In the genomic region with DNA sequence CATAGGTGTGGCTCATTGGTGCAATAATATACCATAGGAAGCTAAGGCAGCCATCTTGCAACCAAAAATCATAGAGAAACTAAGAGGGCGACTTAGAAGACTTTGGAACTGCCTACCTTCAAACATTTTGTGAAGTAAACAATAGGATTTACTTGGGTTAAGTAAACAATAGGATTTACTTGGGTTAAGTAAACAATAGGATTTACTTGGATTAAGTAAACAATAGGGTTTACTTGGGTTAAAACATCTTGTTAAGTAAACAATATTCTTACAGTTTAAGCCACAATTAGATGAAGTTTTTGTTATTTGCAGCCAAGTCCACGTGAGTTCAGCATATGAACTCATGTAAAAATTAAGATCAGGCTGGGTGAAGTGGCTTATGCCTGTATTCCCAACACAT, we compare ENCODE assay signal across 30 cellular contexts.
"Had no signal": no experiment of that assay in that cellular context is flagged by ENCODE, and none has a peak within 500 bp of the region (broad histone marks: within the 10 kb centered on the region; RNA-seq: fewer than 3 reads in every experiment).

No MANE protein-coding gene starts in this region.

- H3K9ac ChIP-seq: parathyroid adenoma had no signal

- H3K9me3 Mint-ChIP-seq: neural crest cell, type B pancreatic cell had no signal

- H3K36me3 ChIP-seq: ovary, stomach, suprapubic skin, tibial artery, transverse colon, upper lobe of right lung, uterus had no signal

- H3K4me1 Mint-ChIP-seq: naive B cell; naive thymus-derived CD8-positive, alpha-beta T cell; neural crest cell; stimulated activated effector memory CD8-positive, alpha-beta T cell treated with anti-CD3 and anti-CD28 coated beads, Interleukin-12 subunit alpha, Interleukin-12 subunit beta, amount 100 ng/mL, for 72 hours; stimulated activated naive B cell treated with anti-CD40 and anti-IgM and Interleukin-4, amounts not matched to agents 10 μg/mL and 1 μg/mL and 100 μg/mL, for 72 hours had no signal

- H3K27me3 ChIP-seq: ovary, testis, tibial artery, transverse colon, upper lobe of right lung, uterus had no signal

- H3K79me2 ChIP-seq: parathyroid adenoma had no signal

- DNase-seq: naive B cell; naive thymus-derived CD8-positive, alpha-beta T cell; nephron progenitor cell; occipital lobe; ovary; posterior cingulate gyrus; psoas muscle; right cardiac atrium; stimulated activated CD4-positive, alpha-beta T cell treated with anti-CD3 and anti-CD28 coated beads, Interleukin-15, amount 100 ng/mL, for 24 hours; stimulated activated CD4-positive, alpha-beta T cell treated with anti-CD3 and anti-CD28 coated beads, Interleukin-2, amount 100 ng/mL, for 24 hours; stimulated activated CD4-positive, alpha-beta T cell treated with anti-CD3 and anti-CD28 coated beads, Interleukin-2, amount 100 ng/mL, for 48 hours; stimulated activated CD4-positive, alpha-beta T cell treated with anti-CD3 and anti-CD28 coated beads, Interleukin-4, amount 100 ng/mL, for 24 hours; stimulated activated naive B cell treated with anti-CD40 and anti-IgM and Interleukin-4, amounts not matched to agents 10 μg/mL and 1 μg/mL and 100 μg/mL, for 72 hours; stimulated activated naive CD4-positive, alpha-beta T cell treated with Interleukin-2 at 50 U/mL for 16 hours; stomach; testis; tibial artery; transverse colon; upper lobe of right lung; uterus had no signal

- H3K4me3 ChIP-seq: ovary, psoas muscle, skin epidermis, stomach, suprapubic skin, testis, tibial artery, transverse colon, upper lobe of right lung, uterus had no signal

- H3K27ac Mint-ChIP-seq: naive B cell; naive thymus-derived CD8-positive, alpha-beta T cell; natural killer cell treated with Interleukin-12 subunit alpha and Interleukin-12 subunit beta and Interleukin-15 and Interleukin-18, amount 100 ng/mL, for 72 hours; nephron progenitor cell; progenitor cell of endocrine pancreas; stimulated activated effector memory CD8-positive, alpha-beta T cell treated with anti-CD3 and anti-CD28 coated beads, Interleukin-12 subunit alpha, Interleukin-12 subunit beta, amount 100 ng/mL, for 72 hours; stimulated activated naive B cell treated with anti-CD40 and anti-IgM and Interleukin-4, amounts not matched to agents 10 μg/mL and 1 μg/mL and 100 μg/mL, for 72 hours; stimulated activated naive CD8-positive, alpha-beta T cell treated with anti-CD3 and anti-CD28 coated beads, Interleukin-15, Interleukin-2, amounts not matched to agents 100 ng/mL and 50 ng/mL, for 24 hours; type B pancreatic cell had no signal

- H3K36me3 Mint-ChIP-seq: naive B cell; naive thymus-derived CD8-positive, alpha-beta T cell; stimulated activated effector memory CD8-positive, alpha-beta T cell treated with anti-CD3 and anti-CD28 coated beads, Interleukin-12 subunit alpha, Interleukin-12 subunit beta, amount 100 ng/mL, for 72 hours; stimulated activated naive B cell treated with anti-CD40 and anti-IgM and Interleukin-4, amounts not matched to agents 10 μg/mL and 1 μg/mL and 100 μg/mL, for 72 hours; type B pancreatic cell had no signal

- H3K4me3 Mint-ChIP-seq: naive B cell; naive thymus-derived CD8-positive, alpha-beta T cell; natural killer cell treated with Interleukin-12 subunit alpha and Interleukin-12 subunit beta and Interleukin-15 and Interleukin-18, amount 100 ng/mL, for 72 hours; nephron progenitor cell; neural crest cell; stimulated activated effector memory CD8-positive, alpha-beta T cell treated with anti-CD3 and anti-CD28 coated beads, Interleukin-12 subunit alpha, Interleukin-12 subunit beta, amount 100 ng/mL, for 72 hours; stimulated activated naive B cell treated with anti-CD40 and anti-IgM and Interleukin-4, amounts not matched to agents 10 μg/mL and 1 μg/mL and 100 μg/mL, for 72 hours; stimulated activated naive CD8-positive, alpha-beta T cell treated with anti-CD3 and anti-CD28 coated beads, Interleukin-15, Interleukin-2, amounts not matched to agents 100 ng/mL and 50 ng/mL, for 24 hours; type B pancreatic cell had no signal

- H3K9me3 ChIP-seq: ovary, stomach, suprapubic skin, testis, tibial artery, transverse colon, upper lobe of right lung, uterus had no signal

- ATAC-seq: naive thymus-derived CD8-positive, alpha-beta T cell; natural killer cell treated with Interleukin-12 subunit alpha and Interleukin-12 subunit beta and Interleukin-15 and Interleukin-18, amount 100 ng/mL, for 72 hours; psoas muscle; right cardiac atrium; sciatic nerve; stimulated activated effector memory CD8-positive, alpha-beta T cell treated with anti-CD3 and anti-CD28 coated beads, Interleukin-12 subunit alpha, Interleukin-12 subunit beta, amount 100 ng/mL, for 72 hours; stimulated activated naive B cell treated with anti-CD40 and anti-IgM and Interleukin-4, amounts not matched to agents 10 μg/mL and 1 μg/mL and 100 μg/mL, for 72 hours; upper lobe of right lung had no signal

- H2AFZ ChIP-seq: parathyroid adenoma had no signal

- H3K27ac ChIP-seq: ovary, parathyroid adenoma, psoas muscle, skin epidermis, stomach, suprapubic skin, testis, tibial artery, transverse colon, upper lobe of right lung, uterus had no signal

- H3K27me3 Mint-ChIP-seq: natural killer cell treated with Interleukin-12 subunit alpha and Interleukin-12 subunit beta and Interleukin-15 and Interleukin-18, amount 100 ng/mL, for 72 hours; stimulated activated naive B cell treated with anti-CD40 and anti-IgM and Interleukin-4, amounts not matched to agents 10 μg/mL and 1 μg/mL and 100 μg/mL, for 72 hours; stimulated activated naive CD8-positive, alpha-beta T cell treated with anti-CD3 and anti-CD28 coated beads, Interleukin-15, Interleukin-2, amounts not matched to agents 100 ng/mL and 50 ng/mL, for 24 hours had no signal

- H3K4me1 ChIP-seq: parathyroid adenoma, psoas muscle, stomach, suprapubic skin, testis, tibial artery, transverse colon, upper lobe of right lung, uterus had no signal
